18 cellular contexts compared by ENCODE assay signal in genomic region chr16:87123356-87124001, GRCh38.
"Had no signal": no experiment of that assay in that cellular context is flagged by ENCODE, and none has a peak within 500 bp of the region (broad histone marks: within the 10 kb centered on the region; RNA-seq: fewer than 3 reads in every experiment).

No MANE protein-coding gene starts in this region.

- H3K27me3 Mint-ChIP-seq: activated CD4-positive, alpha-beta memory T cell treated with anti-CD3 and anti-CD28 coated beads, Interleukin-2, amount 10 ng/mL, durations not matched to agents 7 days and 5 days had no signal

- H3K36me3 Mint-ChIP-seq: type B pancreatic cell had no signal

- H3K9me3 ChIP-seq: psoas muscle, suprapubic skin had no signal

- DNase-seq: activated CD4-positive, alpha-beta memory T cell treated with anti-CD3 and anti-CD28 coated beads, Interleukin-2, amount 10 ng/mL, durations not matched to agents 7 days and 5 days; activated gamma-delta T cell; activated T-cell treated with anti-CD3 and anti-CD28 coated beads, Interleukin-2, amount 50 U/mL, for 48 hours; anterior cingulate cortex; caudate nucleus; effector memory CD4-positive, alpha-beta T cell; kidney glomerular epithelial cell; midbrain; psoas muscle; stimulated activated CD4-positive, alpha-beta T cell treated with anti-CD3 and anti-CD28 coated beads, Interleukin-4, amount 100 ng/mL, for 1 hour; stimulated activated CD8-positive, alpha-beta memory T cell treated with anti-CD3 and anti-CD28 coated beads, Interleukin-4, amount 100 ng/mL, for 48 hours; stimulated activated naive CD8-positive, alpha-beta T cell treated with anti-CD3 and anti-CD28 coated beads, Interleukin-15, Interleukin-2, amounts not matched to agents 100 U/mL and 50 U/mL, for 24 hours; SW 1271 had no signal

- H3K4me1 Mint-ChIP-seq: activated CD4-positive, alpha-beta memory T cell treated with anti-CD3 and anti-CD28 coated beads, Interleukin-2, amount 10 ng/mL, durations not matched to agents 7 days and 5 days had no signal

- H3K27ac ChIP-seq: psoas muscle, suprapubic skin had no signal

- H3K36me3 ChIP-seq: suprapubic skin had no signal

- ATAC-seq: psoas muscle; sciatic nerve; stimulated activated naive CD8-positive, alpha-beta T cell treated with anti-CD3 and anti-CD28 coated beads, Interleukin-15, Interleukin-2, amounts not matched to agents 100 U/mL and 50 U/mL, for 24 hours had no signal

- H3K4me3 Mint-ChIP-seq: activated CD4-positive, alpha-beta memory T cell treated with anti-CD3 and anti-CD28 coated beads, Interleukin-2, amount 10 ng/mL, durations not matched to agents 7 days and 5 days; activated naive CD8-positive, alpha-beta T cell; T-helper 2 cell treated with Interferon-gamma antibody and Interleukin-4, amounts not matched to agents 5 μg/mL and 100 μg/mL, for 36 hours; type B pancreatic cell had no signal

- H3K9me3 Mint-ChIP-seq: T-helper 2 cell treated with Interferon-gamma antibody and Interleukin-4, amounts not matched to agents 5 μg/mL and 100 μg/mL, for 36 hours; type B pancreatic cell had no signal

- H3K4me3 ChIP-seq: psoas muscle, suprapubic skin had no signal

- H3K4me1 ChIP-seq: psoas muscle had no signal

- H3K27ac Mint-ChIP-seq: activated CD4-positive, alpha-beta memory T cell treated with anti-CD3 and anti-CD28 coated beads, Interleukin-2, amount 10 ng/mL, durations not matched to agents 7 days and 5 days; activated naive CD8-positive, alpha-beta T cell; T-helper 2 cell treated with Interferon-gamma antibody and Interleukin-4, amounts not matched to agents 5 μg/mL and 100 μg/mL, for 36 hours; type B pancreatic cell had no signal
